Comparison of ENCODE assay signal across 8 cellular contexts in genomic region chr12:6851921-6852650, GRCh38. TPM values are rescaled to one million over a fixed set of nuclear protein-coding genes. Genes with fewer than 3 reads are reported as not detected.
DNase-seq lines count a peak whose midpoint lies in the region; ATAC-seq and TF ChIP-seq lines count a peak whose summit lies in the region.

TSS of gene USP5 (plus strand) at chr12:6852150. CDS start at chr12:6852180, 30 bp downstream.

- peak within 1 kb of the TSS; percentile 92 for H3K27ac ChIP-seq in AG04450 (ENCODE audit: low read depth, low read length)
- peak within 1 kb of the TSS; percentile 82 for H3K27ac ChIP-seq in smooth muscle cell (ENCODE audit: low read depth)

- H3K4me3 Mint-ChIP-seq in WTC11, result peak within 1 kb of the TSS; percentile 95

- peaks cover 3% of the 10 kb centered on the region for H4K20me1 ChIP-seq in smooth muscle cell (ENCODE audit: low read depth)

- peaks cover 35% of the 10 kb centered on the region for H3K36me3 Mint-ChIP-seq in WTC11

- H3K4me1 Mint-ChIP-seq in WTC11, result peaks cover 19% of the 10 kb centered on the region

- TF ChIP-seq CTCF in AG04450 (IDR thresholded peaks at IDR 0.05; ENCODE audit: low read depth, low read length) (no peak; the same call in 1 of the 2 replicates), WTC11 (IDR thresholded peaks at IDR 0.05) (no peak), cardiac fibroblast (IDR thresholded peaks at IDR 0.05; ENCODE audit: low read depth, low read length) (no peak), smooth muscle cell (IDR thresholded peaks at IDR 0.05; ENCODE audit: borderline replicate concordance, insufficient read depth, poor library complexity, severe bottlenecking) (no peak)

- peak within 1 kb of the TSS; percentile 65 for H2AFZ ChIP-seq in smooth muscle cell (ENCODE audit: low read depth)

- CTCF ChIA-PET in AG04450 (lab: Charles Lee), result interaction anchor here (0.7 to 5.1 kb wide), 11 partner anchors 17 to 100 kb away, joined by 3 to 26 read pairs (median 6); partner anchors contain the start of genes MLF2 and SPSB2
- CTCF ChIA-PET in WTC11 (lab: Charles Lee), result interaction anchor here (0.6 to 6.0 kb wide), 28 partner anchors 11 to 314 kb away, joined by 3 to 181 read pairs (median 8); partner anchors contain the start of genes C12orf57, C1RL, COPS7A and GNB3

- H3K4me3 ChIP-seq in AG04450 (ENCODE audit: low read depth, low read length), result peak within 1 kb of the TSS; percentile 97
- peak within 1 kb of the TSS; percentile 76 to 96 for H3K4me3 ChIP-seq in cardiac fibroblast (replicated peaks in 1 of 2; ENCODE audit: low read depth in 2 of 2, low read length in 2 of 2)
- peak within 1 kb of the TSS; percentile 69 for H3K4me3 ChIP-seq in smooth muscle cell

- H3K27me3 ChIP-seq in AG04450 (ENCODE audit: control insufficient read depth, insufficient read depth, low read length) (no peaks in the 10 kb centered on the region), smooth muscle cell (ENCODE audit: low read depth) (no peaks in the 10 kb centered on the region)

- H3K9ac ChIP-seq in smooth muscle cell (ENCODE audit: low read depth), result peak within 1 kb of the TSS; percentile 35

- no peaks in the 10 kb centered on the region for H3K27me3 Mint-ChIP-seq in WTC11 (ENCODE audit: low read depth)

- H3K4me1 ChIP-seq in smooth muscle cell (ENCODE audit: low read depth), result no peaks in the 10 kb centered on the region

- H3K79me2 ChIP-seq in smooth muscle cell (ENCODE audit: low read depth), result peaks cover 20% of the 10 kb centered on the region

- H3K9me3 ChIP-seq in AG04450 (ENCODE audit: control insufficient read depth, insufficient read depth, low read length) (no peaks in the 10 kb centered on the region; the same call in 1 of the 2 replicates), smooth muscle cell (replicated peaks; ENCODE audit: low read depth) (no peaks in the 10 kb centered on the region)

- WGBS in smooth muscle cell (ENCODE audit: low lambda C conversion rate), result under 1% methylated on average over 59 of the region's 65 CpGs

- H3K4me2 ChIP-seq in smooth muscle cell, result peak within 1 kb of the TSS; percentile 84

- peaks cover 7% of the 10 kb centered on the region for H3F3A ChIP-seq in smooth muscle cell (ENCODE audit: low read depth)

- peak within 1 kb of the TSS; percentile 100 for H3K27ac Mint-ChIP-seq in WTC11

- ATAC-seq in GM18909 (IDR thresholded peaks at IDR 0.05; ENCODE audit: poor library complexity, unreplicated experiment) (peak; percentile 79), HG03175 (IDR thresholded peaks at IDR 0.05; ENCODE audit: unreplicated experiment) (peak; percentile 78), WTC11 (peak; percentile 79)

- peak; percentile 99 for DNase-seq in AG04450 (ENCODE audit: low read depth, low spot score)
- DNase-seq in NCI-H226, result peak; percentile 100
- DNase-seq in WTC11 (ENCODE audit: low spot score), result peak; percentile 99
- peak; percentile 100 for DNase-seq in cardiac fibroblast (ENCODE audit: low read depth in 2 of 2)
- DNase-seq in iPS-NIHi11 (ENCODE audit: low spot score), result peak; percentile 94
- peak; percentile 98 for DNase-seq in smooth muscle cell (lab: John Stamatoyannopoulos, UW; ENCODE audit: unreplicated experiment)

- no peaks in the 10 kb centered on the region for H3K9me3 Mint-ChIP-seq in WTC11

- POLR2A ChIA-PET in AG04450 (lab: Yijun Ruan, JAX) (interaction anchor here (0.6 to 3.4 kb wide), 23 partner anchors 9 to 318 kb away, joined by 3 to 57 read pairs (median 6); partner anchors contain the start of genes C12orf57, COPS7A, GAPDH and GNB3), WTC11 (lab: Charles Lee) (interaction anchor here (0.5 to 3.0 kb wide), 18 partner anchors 9 to 320 kb away, joined by 3 to 33 read pairs (median 5); partner anchors contain the start of genes C12orf57, CD4, COPS7A and GAPDH)

- no peaks in the 10 kb centered on the region for H3K36me3 ChIP-seq in smooth muscle cell (ENCODE audit: low read depth)

TF ChIP-seq in WTC11, 78 proteins besides CTCF, POLR2A, EP300 and RAD21 (continues in another document):
- TF ChIP-seq MYBL2 (CRISPR knock-in tag; IDR thresholded peaks at IDR 0.05) (peak; percentile 84; the same call in 1 of the 2 replicates), OVOL2 (CRISPR knock-in tag; IDR thresholded peaks at IDR 0.05; ENCODE audit: borderline replicate concordance) (no peak), NR3C1 (CRISPR knock-in tag; conservative IDR thresholded peaks at IDR 0.05; ENCODE audit: low read depth) (no peak), ESRRA (CRISPR knock-in tag; IDR thresholded peaks at IDR 0.05; ENCODE audit: borderline replicate concordance) (no peak), EMX1 (CRISPR knock-in tag; IDR thresholded peaks at IDR 0.05) (0 out of 2 replicates have a peak, but pooled peaks have one; percentile 67), ATF2 (CRISPR knock-in tag; IDR thresholded peaks at IDR 0.05; ENCODE audit: borderline replicate concordance, low read depth) (no peak), HMGA2 (CRISPR knock-in tag; IDR thresholded peaks at IDR 0.05) (no peak), TCF7 (CRISPR knock-in tag; IDR thresholded peaks at IDR 0.05; ENCODE audit: low read depth) (no peak), ZBTB21 (CRISPR knock-in tag; IDR thresholded peaks at IDR 0.05; ENCODE audit: borderline replicate concordance) (no peak), CREM (CRISPR knock-in tag; IDR thresholded peaks at IDR 0.05) (no peak; the same call in 1 of the 2 replicates), NFYB (CRISPR knock-in tag; conservative IDR thresholded peaks at IDR 0.05; ENCODE audit: low read depth) (peak; percentile 90), ZNF425 (CRISPR knock-in tag; conservative IDR thresholded peaks at IDR 0.05) (no peak), ELF4 (CRISPR knock-in tag; IDR thresholded peaks at IDR 0.05; ENCODE audit: low read depth) (no peak), GABPB1 (CRISPR knock-in tag; IDR thresholded peaks at IDR 0.05) (peak; percentile 67), NR2C2 (CRISPR knock-in tag; IDR thresholded peaks at IDR 0.05) (peak; percentile 61; the same call in 1 of the 2 replicates), GTF2I (CRISPR knock-in tag; conservative IDR thresholded peaks at IDR 0.05) (no peak), SOX15 (CRISPR knock-in tag; IDR thresholded peaks at IDR 0.05) (no peak), ZNF232 (CRISPR knock-in tag; IDR thresholded peaks at IDR 0.05) (0 out of 2 replicates have a peak, but pooled peaks have one; percentile 40), SP1 (CRISPR knock-in tag; conservative IDR thresholded peaks at IDR 0.05) (peak; percentile 87), MAX (CRISPR knock-in tag; IDR thresholded peaks at IDR 0.05) (peak; percentile 84), FOXP1 (CRISPR knock-in tag; IDR thresholded peaks at IDR 0.05; ENCODE audit: borderline replicate concordance) (0 out of 2 replicates have a peak, but pooled peaks have one; percentile 53), TP53 (CRISPR knock-in tag; IDR thresholded peaks at IDR 0.05) (no peak), ZBTB43 (CRISPR knock-in tag; IDR thresholded peaks at IDR 0.05) (no peak)

RNA-seq across cellular contexts. Expression of gene USP5, which starts in this region (rescaled TPM):
- polyA plus RNA-seq in AG04450 (2011; rRNA removed) (47.1 and 54.8 TPM in 2 replicates), smooth muscle cell (63.1 and 64.9 TPM in 2 replicates)
- polyA minus RNA-seq in AG04450 (2011; rRNA and poly(A)+ RNA removed), result 96.2 and 123 TPM in 2 replicates
- total RNA-seq in WTC11 (2021) (141 to 158 TPM (median 149 TPM) in 3 replicates), smooth muscle cell (51.3 and 52.5 TPM in 2 replicates)

Comparison
In these comparisons a context has a peak if more than half of its experiments do, and no peak if none do; other contexts are left out.
1. Peak in every context shown above with its lines: DNase-seq, ATAC-seq, H3K4me3 ChIP-seq and H3K27ac ChIP-seq.